1 cellular context compared by ENCODE assay signal in genomic region chr10:6279540-6280267, GRCh38.
TF ChIP-seq lines count a peak whose summit lies in the region.

No MANE protein-coding gene starts in this region.

TF ChIP-seq in HepG2, 621 proteins besides CTCF, POLR2A, EP300 and RAD21 (continued from another document and continues in another):
- TF ChIP-seq ZNF768 (CRISPR knock-in tag; IDR thresholded peaks at IDR 0.05) (no peak), ZNF251 (CRISPR knock-in tag; IDR thresholded peaks at IDR 0.05) (no peak), ARID2 (CRISPR knock-in tag; IDR thresholded peaks at IDR 0.05; ENCODE audit: borderline replicate concordance) (no peak), ZSCAN25 (CRISPR knock-in tag; IDR thresholded peaks at IDR 0.05) (no peak), ZNF10 (CRISPR knock-in tag; IDR thresholded peaks at IDR 0.05; ENCODE audit: borderline replicate concordance, low read depth) (no peak), SAFB2 (CRISPR knock-in tag; IDR thresholded peaks at IDR 0.05; ENCODE audit: borderline replicate concordance, low read depth) (no peak), MAFF (IDR thresholded peaks at IDR 0.05; ENCODE audit: low read depth, low read length) (peak; percentile 47), ZFX (CRISPR knock-in tag; IDR thresholded peaks at IDR 0.05; ENCODE audit: low read depth) (0 out of 2 replicates have a peak, but pooled peaks have one; percentile 22), ZNF574 (CRISPR knock-in tag; IDR thresholded peaks at IDR 0.05) (peak; percentile 48; the same call in 1 of the 2 replicates), SMC3 (IDR thresholded peaks at IDR 0.05; ENCODE audit: low read length) (0 out of 2 replicates have a peak, but pooled peaks have one; percentile 7), ERF (CRISPR knock-in tag; IDR thresholded peaks at IDR 0.05) (peak; percentile 54; the same call in 1 of the 2 replicates), ELF4 (CRISPR knock-in tag; IDR thresholded peaks at IDR 0.05; ENCODE audit: borderline replicate concordance) (no peak), RAD51 (IDR thresholded peaks at IDR 0.05; ENCODE audit: borderline replicate concordance) (no peak), ZNF564 (CRISPR knock-in tag; IDR thresholded peaks at IDR 0.05) (peak; percentile 72; the same call in 1 of the 2 replicates), FOXM1 (CRISPR knock-in tag; IDR thresholded peaks at IDR 0.05) (no peak), ZNF543 (CRISPR knock-in tag; IDR thresholded peaks at IDR 0.05) (peak; percentile 9; the same call in 1 of the 2 replicates), ZNF737 (CRISPR knock-in tag; IDR thresholded peaks at IDR 0.05; ENCODE audit: borderline replicate concordance) (no peak), ARID3A (IDR thresholded peaks at IDR 0.05; ENCODE audit: low read depth, low read length) (peak; percentile 39; the same call in 1 of the 2 replicates), JUNB (CRISPR knock-in tag; IDR thresholded peaks at IDR 0.05; ENCODE audit: borderline replicate concordance) (no peak; the same call in 1 of the 2 replicates), ZNF788 (CRISPR knock-in tag; IDR thresholded peaks at IDR 0.05; ENCODE audit: borderline replicate concordance) (peak; percentile 51; the same call in 1 of the 2 replicates), ZFP41 (CRISPR knock-in tag; IDR thresholded peaks at IDR 0.05; ENCODE audit: borderline replicate concordance) (no peak), ZBTB14 (CRISPR knock-in tag; IDR thresholded peaks at IDR 0.05) (no peak), KLF13 (CRISPR knock-in tag; IDR thresholded peaks at IDR 0.05) (no peak), ZNF460 (CRISPR knock-in tag; IDR thresholded peaks at IDR 0.05; ENCODE audit: borderline replicate concordance) (peak; percentile 14; the same call in 1 of the 2 replicates), KMT2B (CRISPR knock-in tag; IDR thresholded peaks at IDR 0.05) (no peak), CBX2 (IDR thresholded peaks at IDR 0.05; ENCODE audit: low read depth, low read length) (no peak), CBX2 (CRISPR knock-in tag; IDR thresholded peaks at IDR 0.05; ENCODE audit: low read depth) (no peak), NKX3-1 (CRISPR knock-in tag; IDR thresholded peaks at IDR 0.05) (no peak), ZBTB10 (CRISPR knock-in tag; IDR thresholded peaks at IDR 0.05; ENCODE audit: borderline replicate concordance) (no peak), ZNF816 (CRISPR knock-in tag; IDR thresholded peaks at IDR 0.05; ENCODE audit: borderline replicate concordance) (0 out of 2 replicates have a peak, but pooled peaks have one; percentile 28), CCDC6 (CRISPR knock-in tag; IDR thresholded peaks at IDR 0.05) (no peak), ZXDC (CRISPR knock-in tag; IDR thresholded peaks at IDR 0.05) (no peak)
- TF ChIP-seq, protein P1, sequence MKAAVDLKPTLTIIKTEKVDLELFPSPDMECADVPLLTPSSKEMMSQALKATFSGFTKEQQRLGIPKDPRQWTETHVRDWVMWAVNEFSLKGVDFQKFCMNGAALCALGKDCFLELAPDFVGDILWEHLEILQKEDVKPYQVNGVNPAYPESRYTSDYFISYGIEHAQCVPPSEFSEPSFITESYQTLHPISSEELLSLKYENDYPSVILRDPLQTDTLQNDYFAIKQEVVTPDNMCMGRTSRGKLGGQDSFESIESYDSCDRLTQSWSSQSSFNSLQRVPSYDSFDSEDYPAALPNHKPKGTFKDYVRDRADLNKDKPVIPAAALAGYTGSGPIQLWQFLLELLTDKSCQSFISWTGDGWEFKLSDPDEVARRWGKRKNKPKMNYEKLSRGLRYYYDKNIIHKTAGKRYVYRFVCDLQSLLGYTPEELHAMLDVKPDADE (CRISPR knock-in tag; IDR thresholded peaks at IDR 0.05): no peak
- TF ChIP-seq, protein P2, sequence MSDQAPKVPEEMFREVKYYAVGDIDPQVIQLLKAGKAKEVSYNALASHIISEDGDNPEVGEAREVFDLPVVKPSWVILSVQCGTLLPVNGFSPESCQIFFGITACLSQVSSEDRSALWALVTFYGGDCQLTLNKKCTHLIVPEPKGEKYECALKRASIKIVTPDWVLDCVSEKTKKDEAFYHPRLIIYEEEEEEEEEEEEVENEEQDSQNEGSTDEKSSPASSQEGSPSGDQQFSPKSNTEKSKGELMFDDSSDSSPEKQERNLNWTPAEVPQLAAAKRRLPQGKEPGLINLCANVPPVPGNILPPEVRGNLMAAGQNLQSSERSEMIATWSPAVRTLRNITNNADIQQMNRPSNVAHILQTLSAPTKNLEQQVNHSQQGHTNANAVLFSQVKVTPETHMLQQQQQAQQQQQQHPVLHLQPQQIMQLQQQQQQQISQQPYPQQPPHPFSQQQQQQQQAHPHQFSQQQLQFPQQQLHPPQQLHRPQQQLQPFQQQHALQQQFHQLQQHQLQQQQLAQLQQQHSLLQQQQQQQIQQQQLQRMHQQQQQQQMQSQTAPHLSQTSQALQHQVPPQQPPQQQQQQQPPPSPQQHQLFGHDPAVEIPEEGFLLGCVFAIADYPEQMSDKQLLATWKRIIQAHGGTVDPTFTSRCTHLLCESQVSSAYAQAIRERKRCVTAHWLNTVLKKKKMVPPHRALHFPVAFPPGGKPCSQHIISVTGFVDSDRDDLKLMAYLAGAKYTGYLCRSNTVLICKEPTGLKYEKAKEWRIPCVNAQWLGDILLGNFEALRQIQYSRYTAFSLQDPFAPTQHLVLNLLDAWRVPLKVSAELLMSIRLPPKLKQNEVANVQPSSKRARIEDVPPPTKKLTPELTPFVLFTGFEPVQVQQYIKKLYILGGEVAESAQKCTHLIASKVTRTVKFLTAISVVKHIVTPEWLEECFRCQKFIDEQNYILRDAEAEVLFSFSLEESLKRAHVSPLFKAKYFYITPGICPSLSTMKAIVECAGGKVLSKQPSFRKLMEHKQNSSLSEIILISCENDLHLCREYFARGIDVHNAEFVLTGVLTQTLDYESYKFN (CRISPR knock-in tag; conservative IDR thresholded peaks at IDR 0.05): peak; percentile 87
- TF ChIP-seq, protein P3, sequence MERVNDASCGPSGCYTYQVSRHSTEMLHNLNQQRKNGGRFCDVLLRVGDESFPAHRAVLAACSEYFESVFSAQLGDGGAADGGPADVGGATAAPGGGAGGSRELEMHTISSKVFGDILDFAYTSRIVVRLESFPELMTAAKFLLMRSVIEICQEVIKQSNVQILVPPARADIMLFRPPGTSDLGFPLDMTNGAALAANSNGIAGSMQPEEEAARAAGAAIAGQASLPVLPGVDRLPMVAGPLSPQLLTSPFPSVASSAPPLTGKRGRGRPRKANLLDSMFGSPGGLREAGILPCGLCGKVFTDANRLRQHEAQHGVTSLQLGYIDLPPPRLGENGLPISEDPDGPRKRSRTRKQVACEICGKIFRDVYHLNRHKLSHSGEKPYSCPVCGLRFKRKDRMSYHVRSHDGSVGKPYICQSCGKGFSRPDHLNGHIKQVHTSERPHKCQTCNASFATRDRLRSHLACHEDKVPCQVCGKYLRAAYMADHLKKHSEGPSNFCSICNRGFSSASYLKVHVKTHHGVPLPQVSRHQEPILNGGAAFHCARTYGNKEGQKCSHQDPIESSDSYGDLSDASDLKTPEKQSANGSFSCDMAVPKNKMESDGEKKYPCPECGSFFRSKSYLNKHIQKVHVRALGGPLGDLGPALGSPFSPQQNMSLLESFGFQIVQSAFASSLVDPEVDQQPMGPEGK (CRISPR knock-in tag; IDR thresholded peaks at IDR 0.05): peak; percentile 56
